In genomic region chr6:30647802-30648460, GRCh38 we compare ENCODE assay signal across 8 cellular contexts. TPM values are rescaled to one million over a fixed set of nuclear protein-coding genes. Genes with fewer than 3 reads are reported as not detected.
DNase-seq lines count a peak whose midpoint lies in the region; ATAC-seq and TF ChIP-seq lines count a peak whose summit lies in the region.

No MANE protein-coding gene starts in this region.

- H2AFZ ChIP-seq in hepatocyte = peak overlapping the region; percentile 89

- H3K9ac ChIP-seq in ES-I3 (ENCODE audit: low read depth, low read length) (peak overlapping the region; percentile 99), skeletal muscle satellite cell (ENCODE audit: low read depth, low read length) (peak overlapping the region; percentile 90)

- WGBS in hepatocyte (ENCODE audit: low lambda C conversion rate, missing lambda C conversion rate) = 17% methylated on average over 21 of the region's 21 CpGs

- no peaks in the 10 kb centered on the region for H3K9me3 ChIP-seq in ES-I3 (ENCODE audit: control insufficient read depth, insufficient read depth, low read length)
- no peaks in the 10 kb centered on the region for H3K9me3 ChIP-seq in hepatocyte (ENCODE audit: low read depth)
- no peaks in the 10 kb centered on the region for H3K9me3 ChIP-seq in skeletal muscle satellite cell (replicated peaks; ENCODE audit: low read length)

- H3K27ac Mint-ChIP-seq in activated T-helper 17 cell treated with anti-CD3 and anti-CD28 coated beads, Interleukin-2, amount 50 U/mL, for 72 hours = peak overlapping the region; percentile 62

- H3K4me1 Mint-ChIP-seq in activated T-helper 17 cell treated with anti-CD3 and anti-CD28 coated beads, Interleukin-2, amount 50 U/mL, for 72 hours = peaks cover 12% of the 10 kb centered on the region

- H3K9me2 ChIP-seq in hepatocyte (replicated peaks; ENCODE audit: insufficient read depth) = no peaks in the 10 kb centered on the region

- H3K4me1 ChIP-seq in ES-I3 (ENCODE audit: insufficient read depth, low read length) (no peaks in the 10 kb centered on the region), hepatocyte (ENCODE audit: insufficient read depth) (peaks cover 13% of the 10 kb centered on the region), skeletal muscle satellite cell (ENCODE audit: control insufficient read depth, insufficient read depth, low read length) (peaks cover 13% of the 10 kb centered on the region)

- H3K4me2 ChIP-seq in hepatocyte (peak overlapping the region; percentile 89), skeletal muscle satellite cell (ENCODE audit: low read length) (peak overlapping the region; percentile 100)

- H3K36me3 Mint-ChIP-seq in activated T-helper 17 cell treated with anti-CD3 and anti-CD28 coated beads, Interleukin-2, amount 50 U/mL, for 72 hours (ENCODE audit: low read depth) = peaks cover 55% of the 10 kb centered on the region

- H3K36me3 ChIP-seq in ES-I3 (ENCODE audit: insufficient read depth, low read length) (peaks cover 12% of the 10 kb centered on the region), hepatocyte (replicated peaks; ENCODE audit: insufficient read depth, low read depth) (no peaks in the 10 kb centered on the region), skeletal muscle satellite cell (ENCODE audit: insufficient read depth, low read length) (peaks cover 29% of the 10 kb centered on the region)

- TF ChIP-seq CTCF in hepatocyte (IDR thresholded peaks at IDR 0.05; ENCODE audit: poor library complexity) = no peak

- DNase-seq in HuH-7.5 (ENCODE audit: low spot score) (peak; percentile 78), hepatocyte (ENCODE audit: low spot score) (no peak), HK-2 (ENCODE audit: unreplicated experiment) (no peak)

- H3K4me3 Mint-ChIP-seq in activated T-helper 17 cell treated with anti-CD3 and anti-CD28 coated beads, Interleukin-2, amount 50 U/mL, for 72 hours = peak overlapping the region; percentile 83

- ATAC-seq in activated T-helper 17 cell treated with anti-CD3 and anti-CD28 coated beads, Interleukin-2, amount 50 U/mL, for 72 hours (replicated peaks) = no peak
- ATAC-seq in GM19397 (IDR thresholded peaks at IDR 0.05; ENCODE audit: unreplicated experiment) = no peak
- ATAC-seq in GM21447 (IDR thresholded peaks at IDR 0.05; ENCODE audit: unreplicated experiment) = no peak

- H3K27me3 ChIP-seq in hepatocyte = no peaks in the 10 kb centered on the region
- no peaks in the 10 kb centered on the region for H3K27me3 ChIP-seq in skeletal muscle satellite cell (ENCODE audit: control insufficient read depth, insufficient read depth, low read length)

- peak overlapping the region; percentile 95 for H3K27ac ChIP-seq in hepatocyte

- peak overlapping the region; percentile 88 for H3K4me3 ChIP-seq in hepatocyte
- H3K4me3 ChIP-seq in skeletal muscle satellite cell (ENCODE audit: low read length) = peak overlapping the region; percentile 98

- H3K79me2 ChIP-seq in hepatocyte = peaks cover 45% of the 10 kb centered on the region

- H3K27me3 Mint-ChIP-seq in activated T-helper 17 cell treated with anti-CD3 and anti-CD28 coated beads, Interleukin-2, amount 50 U/mL, for 72 hours = no peaks in the 10 kb centered on the region

- H3K9me3 Mint-ChIP-seq in activated T-helper 17 cell treated with anti-CD3 and anti-CD28 coated beads, Interleukin-2, amount 50 U/mL, for 72 hours = no peaks in the 10 kb centered on the region

- H4K20me1 ChIP-seq in hepatocyte (ENCODE audit: insufficient read depth, poor library complexity, severe bottlenecking) = peaks cover 8% of the 10 kb centered on the region

RNA-seq across cellular contexts. Expression of gene C6orf136, which starts 1.0 kb away (rescaled TPM):
- 10 to 100 TPM; 24.8 to 36.7 TPM for total RNA-seq in activated T-helper 17 cell treated with anti-CD3 and anti-CD28 coated beads, Interleukin-2, amount 50 U/mL, for 72 hours
- 8.7 and 21.3 TPM in 2 replicates for total RNA-seq in hepatocyte
- polyA plus RNA-seq in hepatocyte = 16.9 and 28.0 TPM in 2 replicates
- total RNA-seq in skeletal muscle satellite cell (2012; rRNA removed) = 2.8 and 3.9 TPM in 2 replicates

RNA-seq across cellular contexts. Expression of gene ATAT1, which starts 21.3 kb away (rescaled TPM):
- 10 to 100 TPM; 12.3 to 20.9 TPM for total RNA-seq in activated T-helper 17 cell treated with anti-CD3 and anti-CD28 coated beads, Interleukin-2, amount 50 U/mL, for 72 hours
- total RNA-seq in hepatocyte = 6.9 and 7.0 TPM in 2 replicates
- polyA plus RNA-seq in hepatocyte = 18.3 and 19.7 TPM in 2 replicates
- total RNA-seq in skeletal muscle satellite cell (2012; rRNA removed) = 3.3 and 3.7 TPM in 2 replicates

RNA-seq across cellular contexts. Expression of gene DHX16, which starts 24.9 kb away (rescaled TPM):
- 10 to 100 TPM; 27.4 to 40.0 TPM for total RNA-seq in activated T-helper 17 cell treated with anti-CD3 and anti-CD28 coated beads, Interleukin-2, amount 50 U/mL, for 72 hours
- 18.2 and 19.4 TPM in 2 replicates for total RNA-seq in hepatocyte
- 28.4 and 31.4 TPM in 2 replicates for polyA plus RNA-seq in hepatocyte
- total RNA-seq in skeletal muscle satellite cell (2012; rRNA removed) = 23.1 and 27.7 TPM in 2 replicates

RNA-seq across cellular contexts. Expression of gene MRPS18B, which starts 30.3 kb away (rescaled TPM):
- 10 to 100 TPM; 64.6 to 78.5 TPM for total RNA-seq in activated T-helper 17 cell treated with anti-CD3 and anti-CD28 coated beads, Interleukin-2, amount 50 U/mL, for 72 hours
- total RNA-seq in hepatocyte = 38.7 and 40.1 TPM in 2 replicates
- polyA plus RNA-seq in hepatocyte = 59.4 and 60.9 TPM in 2 replicates
- total RNA-seq in skeletal muscle satellite cell (2012; rRNA removed) = 83.7 and 109 TPM in 2 replicates

RNA-seq across cellular contexts. Expression of gene PPP1R10, which starts 30.9 kb away (rescaled TPM):
- 100 to 1,000 TPM in 1 of 2 donors, 10 to 100 TPM in 1; 85.9 to 101 TPM for total RNA-seq in activated T-helper 17 cell treated with anti-CD3 and anti-CD28 coated beads, Interleukin-2, amount 50 U/mL, for 72 hours
- total RNA-seq in hepatocyte = 34.5 and 36.2 TPM in 2 replicates
- polyA plus RNA-seq in hepatocyte = 38.2 and 38.6 TPM in 2 replicates
- 32.3 and 33.0 TPM in 2 replicates for total RNA-seq in skeletal muscle satellite cell (2012; rRNA removed)
